10 cellular contexts compared by ENCODE assay signal in the genomic region with DNA sequence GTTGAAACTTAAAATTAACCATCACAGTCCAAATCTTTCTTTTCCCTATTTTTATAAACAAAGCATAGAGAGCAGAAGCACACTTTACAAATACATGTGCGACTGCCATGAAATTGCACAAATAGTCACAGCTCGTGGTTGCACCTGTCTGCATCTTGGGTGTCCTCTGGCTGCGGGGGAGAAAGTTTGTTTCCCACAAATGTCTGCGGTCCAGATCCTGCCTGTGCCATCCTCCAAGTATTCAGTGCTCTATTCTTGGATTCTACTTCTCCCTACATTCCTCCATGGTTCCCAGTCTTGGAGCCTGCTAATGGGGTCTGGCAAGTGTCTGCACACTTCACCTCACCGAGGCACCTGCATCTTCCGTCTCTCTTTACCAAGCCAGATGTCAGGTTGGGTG. TPM values are rescaled to one million over a fixed set of nuclear protein-coding genes. Genes with fewer than 3 reads are reported as not detected.
"Had no signal": no experiment of that assay in that cellular context is flagged by ENCODE, and none has a peak within 500 bp of the region (broad histone marks: within the 10 kb centered on the region; RNA-seq: fewer than 3 reads in every experiment).

No MANE protein-coding gene starts in this region.

- H3K27ac ChIP-seq: GM23248, HL-60 had no signal

- H2AFZ ChIP-seq: GM23248 had no signal

- H3K9me3 ChIP-seq: HAP-1 had no signal

- H3K27ac Mint-ChIP-seq: HFFc6, IgD-negative memory B cell had no signal

- H3K36me3 ChIP-seq: HAP-1 had no signal

- H3K4me1 ChIP-seq: HAP-1 had no signal

- H3K4me1 Mint-ChIP-seq: IgD-negative memory B cell had no signal

- H3K36me3 Mint-ChIP-seq: IgD-negative memory B cell had no signal

- H3K4me3 Mint-ChIP-seq: HFFc6, IgD-negative memory B cell had no signal

- FAIRE-seq: HepG2 had no signal

- H3K9me3 Mint-ChIP-seq: HFFc6 had no signal

- H3K4me3 ChIP-seq: GM23248, HAP-1 had no signal

- H3K9ac ChIP-seq: GM23248 had no signal

- DNase-seq: GM23248, GOT3, H7, HFFc6 had no signal

RNA-seq across cellular contexts. Expression of a gene that starts 52.2 kb away (rescaled TPM):
- total RNA-seq: GM23248, H4, H7, HepG2, HFFc6, HT1080 had no signal
- polyA plus RNA-seq: GM23248, HepG2, IgD-negative memory B cell had no signal
